1 cellular context compared by ENCODE assay signal in the genomic region with DNA sequence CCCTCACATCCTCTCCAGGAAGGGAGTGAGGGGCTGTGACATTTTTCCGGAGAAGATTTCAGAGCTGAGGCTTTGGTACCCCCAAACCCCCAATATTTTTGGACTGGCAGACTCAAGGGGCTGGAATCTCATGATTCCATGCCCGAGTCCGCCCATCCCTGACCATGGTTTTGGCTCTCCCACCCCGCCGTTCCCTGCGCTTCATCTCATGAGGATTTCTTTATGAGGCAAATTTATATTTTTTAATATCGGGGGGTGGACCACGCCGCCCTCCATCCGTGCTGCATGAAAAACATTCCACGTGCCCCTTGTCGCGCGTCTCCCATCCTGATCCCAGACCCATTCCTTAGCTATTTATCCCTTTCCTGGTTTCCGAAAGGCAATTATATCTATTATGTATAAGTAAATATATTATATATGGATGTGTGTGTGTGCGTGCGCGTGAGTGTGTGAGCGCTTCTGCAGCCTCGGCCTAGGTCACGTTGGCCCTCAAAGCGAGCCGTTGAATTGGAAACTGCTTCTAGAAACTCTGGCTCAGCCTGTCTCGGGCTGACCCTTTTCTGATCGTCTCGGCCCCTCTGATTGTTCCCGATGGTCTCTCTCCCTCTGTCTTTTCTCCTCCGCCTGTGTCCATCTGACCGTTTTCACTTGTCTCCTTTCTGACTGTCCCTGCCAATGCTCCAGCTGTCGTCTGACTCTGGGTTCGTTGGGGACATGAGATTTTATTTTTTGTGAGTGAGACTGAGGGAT.
TF ChIP-seq lines count a peak whose summit lies in the region.

No MANE protein-coding gene starts in this region.

TF ChIP-seq in HepG2, 621 proteins besides CTCF, POLR2A, EP300 and RAD21:
- TF ChIP-seq ARNTL (CRISPR knock-in tag; IDR thresholded peaks at IDR 0.05) (no peak), AGO1 (IDR thresholded peaks at IDR 0.05; ENCODE audit: low read depth, low read length, poor library complexity, severe bottlenecking) (peak; percentile 95), POLR2AphosphoS2 (IDR thresholded peaks at IDR 0.05; ENCODE audit: low read depth, low read length) (peak; percentile 94)
- TF ChIP-seq, protein P1, sequence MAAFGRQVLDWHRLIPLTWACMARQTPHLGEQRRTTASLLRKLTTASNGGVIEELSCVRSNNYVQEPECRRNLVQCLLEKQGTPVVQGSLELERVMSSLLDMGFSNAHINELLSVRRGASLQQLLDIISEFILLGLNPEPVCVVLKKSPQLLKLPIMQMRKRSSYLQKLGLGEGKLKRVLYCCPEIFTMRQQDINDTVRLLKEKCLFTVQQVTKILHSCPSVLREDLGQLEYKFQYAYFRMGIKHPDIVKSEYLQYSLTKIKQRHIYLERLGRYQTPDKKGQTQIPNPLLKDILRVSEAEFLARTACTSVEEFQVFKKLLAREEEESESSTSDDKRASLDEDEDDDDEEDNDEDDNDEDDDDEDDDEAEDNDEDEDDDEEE (CRISPR knock-in tag; IDR thresholded peaks at IDR 0.05): no peak
- TF ChIP-seq, protein P2, sequence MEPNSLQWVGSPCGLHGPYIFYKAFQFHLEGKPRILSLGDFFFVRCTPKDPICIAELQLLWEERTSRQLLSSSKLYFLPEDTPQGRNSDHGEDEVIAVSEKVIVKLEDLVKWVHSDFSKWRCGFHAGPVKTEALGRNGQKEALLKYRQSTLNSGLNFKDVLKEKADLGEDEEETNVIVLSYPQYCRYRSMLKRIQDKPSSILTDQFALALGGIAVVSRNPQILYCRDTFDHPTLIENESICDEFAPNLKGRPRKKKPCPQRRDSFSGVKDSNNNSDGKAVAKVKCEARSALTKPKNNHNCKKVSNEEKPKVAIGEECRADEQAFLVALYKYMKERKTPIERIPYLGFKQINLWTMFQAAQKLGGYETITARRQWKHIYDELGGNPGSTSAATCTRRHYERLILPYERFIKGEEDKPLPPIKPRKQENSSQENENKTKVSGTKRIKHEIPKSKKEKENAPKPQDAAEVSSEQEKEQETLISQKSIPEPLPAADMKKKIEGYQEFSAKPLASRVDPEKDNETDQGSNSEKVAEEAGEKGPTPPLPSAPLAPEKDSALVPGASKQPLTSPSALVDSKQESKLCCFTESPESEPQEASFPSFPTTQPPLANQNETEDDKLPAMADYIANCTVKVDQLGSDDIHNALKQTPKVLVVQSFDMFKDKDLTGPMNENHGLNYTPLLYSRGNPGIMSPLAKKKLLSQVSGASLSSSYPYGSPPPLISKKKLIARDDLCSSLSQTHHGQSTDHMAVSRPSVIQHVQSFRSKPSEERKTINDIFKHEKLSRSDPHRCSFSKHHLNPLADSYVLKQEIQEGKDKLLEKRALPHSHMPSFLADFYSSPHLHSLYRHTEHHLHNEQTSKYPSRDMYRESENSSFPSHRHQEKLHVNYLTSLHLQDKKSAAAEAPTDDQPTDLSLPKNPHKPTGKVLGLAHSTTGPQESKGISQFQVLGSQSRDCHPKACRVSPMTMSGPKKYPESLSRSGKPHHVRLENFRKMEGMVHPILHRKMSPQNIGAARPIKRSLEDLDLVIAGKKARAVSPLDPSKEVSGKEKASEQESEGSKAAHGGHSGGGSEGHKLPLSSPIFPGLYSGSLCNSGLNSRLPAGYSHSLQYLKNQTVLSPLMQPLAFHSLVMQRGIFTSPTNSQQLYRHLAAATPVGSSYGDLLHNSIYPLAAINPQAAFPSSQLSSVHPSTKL (CRISPR knock-in tag; IDR thresholded peaks at IDR 0.05): no peak
